8 cellular contexts compared by ENCODE assay signal in the genomic region with DNA sequence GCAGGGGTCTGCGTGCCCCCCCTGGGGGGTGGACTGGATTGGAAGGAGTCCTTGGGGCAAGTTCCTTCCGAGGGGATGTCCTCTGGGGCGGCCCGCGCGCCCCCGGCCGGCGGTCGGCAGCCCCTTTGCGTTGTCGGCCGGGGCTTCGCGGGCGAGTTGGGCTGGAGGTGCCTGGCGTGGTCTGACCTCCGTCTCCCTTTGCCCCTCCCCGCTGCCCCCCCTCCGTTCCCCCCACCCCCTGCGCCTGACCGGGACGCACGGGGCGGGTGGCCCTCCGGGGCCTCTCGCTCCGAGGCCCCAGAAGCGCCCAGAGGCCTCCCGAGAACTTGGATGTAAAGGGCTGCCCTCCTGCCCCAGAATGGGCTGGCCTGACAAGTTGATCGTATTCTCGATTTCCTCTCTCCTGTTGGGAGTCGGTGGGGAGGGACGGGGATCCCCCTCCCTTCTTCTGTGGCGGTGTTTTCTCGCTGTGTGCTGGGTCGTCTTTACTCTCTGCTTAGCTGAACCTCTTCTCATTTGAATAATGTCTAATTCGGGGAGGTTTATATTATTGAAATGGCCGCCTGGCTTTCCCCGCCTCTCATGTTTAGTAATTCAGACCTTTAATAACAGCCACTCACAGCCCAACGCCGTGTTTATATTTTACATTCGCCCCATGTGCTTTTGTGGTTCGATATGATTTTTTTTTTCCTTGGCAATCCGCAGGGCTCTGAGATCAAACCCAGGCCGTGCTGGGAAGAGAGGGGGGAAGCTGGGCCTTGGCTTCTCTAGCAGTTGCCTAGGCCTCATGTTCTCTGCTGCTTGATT. TPM values are rescaled to one million over a fixed set of nuclear protein-coding genes. Genes with fewer than 3 reads are reported as not detected.
DNase-seq lines count a peak whose midpoint lies in the region; ATAC-seq and FAIRE-seq lines count a peak whose summit lies in the region.

No MANE protein-coding gene starts in this region.

- peaks cover 35% of the 10 kb centered on the region for H3K4me1 Mint-ChIP-seq in activated CD8-positive, alpha-beta T cell treated with anti-CD3 and anti-CD28 coated beads, Interleukin-2, amount 10 ng/mL, durations not matched to agents 7 days and 5 days (ENCODE audit: low read depth)
- H3K4me1 Mint-ChIP-seq in memory B cell, result peaks cover 24% of the 10 kb centered on the region

- peak in 13 of 14 donors; percentile 32 to 76 (median 56) for DNase-seq in C1 segment of cervical spinal cord (lab: John Stamatoyannopoulos, UW)
- peak; percentile 35 for DNase-seq in GM19239 (ENCODE audit: insufficient read length, low spot score)
- DNase-seq in NCI-H748 treated with DMSO at 0.1 percent for 48 hours (lab: John Stamatoyannopoulos, UW), result peak; percentile 65
- DNase-seq in activated CD8-positive, alpha-beta T cell treated with anti-CD3 and anti-CD28 coated beads, Interleukin-2, amount 10 ng/mL, durations not matched to agents 7 days and 5 days, result peak; percentile 66
- peak; percentile 64 for DNase-seq in effector CD4-positive, alpha-beta T cell
- peak; percentile 69 for DNase-seq in memory B cell (ENCODE audit: low spot score in 2 of 2)
- peak; percentile 48 for DNase-seq in stimulated activated CD8-positive, alpha-beta memory T cell treated with anti-CD3 and anti-CD28 coated beads, Interleukin-12 subunit alpha, Interleukin-12 subunit beta, amount 100 ng/mL, for 24 hours (ENCODE audit: extremely low read depth)

- peak overlapping the region; percentile 98 for H3K27ac Mint-ChIP-seq in activated CD8-positive, alpha-beta T cell treated with anti-CD3 and anti-CD28 coated beads, Interleukin-2, amount 10 ng/mL, durations not matched to agents 7 days and 5 days
- peak overlapping the region; percentile 97 for H3K27ac Mint-ChIP-seq in memory B cell

- peaks cover 10% of the 10 kb centered on the region for H3K36me3 Mint-ChIP-seq in activated CD8-positive, alpha-beta T cell treated with anti-CD3 and anti-CD28 coated beads, Interleukin-2, amount 10 ng/mL, durations not matched to agents 7 days and 5 days (ENCODE audit: low read depth)
- peaks cover under 1% of the 10 kb centered on the region for H3K36me3 Mint-ChIP-seq in memory B cell

- POLR2A ChIA-PET in activated CD8-positive, alpha-beta T cell treated with anti-CD3 and anti-CD28 coated beads, Interleukin-2, amount 10 ng/mL, durations not matched to agents 7 days and 5 days (lab: Charles Lee), result interaction anchor here (0.6 to 1.5 kb wide), 8 partner anchors 41 to 346 kb away, joined by 3 to 5 read pairs (median 3); a partner anchor contains a TSS

- ATAC-seq in HG03457 (IDR thresholded peaks at IDR 0.05; ENCODE audit: unreplicated experiment), result peak; percentile 32
- peak; percentile 14 for ATAC-seq in activated CD8-positive, alpha-beta T cell treated with anti-CD3 and anti-CD28 coated beads, Interleukin-2, amount 10 ng/mL, durations not matched to agents 7 days and 5 days
- ATAC-seq in memory B cell (ENCODE audit: low read depth), result peak; percentile 49

- H3K27me3 Mint-ChIP-seq in activated CD8-positive, alpha-beta T cell treated with anti-CD3 and anti-CD28 coated beads, Interleukin-2, amount 10 ng/mL, durations not matched to agents 7 days and 5 days (ENCODE audit: low read depth), result no peaks in the 10 kb centered on the region
- no peaks in the 10 kb centered on the region for H3K27me3 Mint-ChIP-seq in memory B cell

- peak overlapping the region; percentile 95 for H3K4me3 Mint-ChIP-seq in activated CD8-positive, alpha-beta T cell treated with anti-CD3 and anti-CD28 coated beads, Interleukin-2, amount 10 ng/mL, durations not matched to agents 7 days and 5 days
- H3K4me3 Mint-ChIP-seq in memory B cell, result peak overlapping the region; percentile 92

- CTCF ChIA-PET in activated CD8-positive, alpha-beta T cell treated with anti-CD3 and anti-CD28 coated beads, Interleukin-2, amount 10 ng/mL, durations not matched to agents 7 days and 5 days (lab: Charles Lee), result interaction anchor here (0.6 to 5.8 kb wide), 8 partner anchors 13 to 333 kb away, joined by 3 to 32 read pairs (median 5); a partner anchor contains a TSS

- FAIRE-seq in GM19239 (lab: Jason Lieb, UNC), result peak; percentile 94

- no peaks in the 10 kb centered on the region for H3K9me3 Mint-ChIP-seq in activated CD8-positive, alpha-beta T cell treated with anti-CD3 and anti-CD28 coated beads, Interleukin-2, amount 10 ng/mL, durations not matched to agents 7 days and 5 days (ENCODE audit: insufficient read depth)
- peaks cover under 1% of the 10 kb centered on the region for H3K9me3 Mint-ChIP-seq in memory B cell

RNA-seq across cellular contexts. Expression of a gene that starts 1.3 kb away (rescaled TPM):
- total RNA-seq in activated CD8-positive, alpha-beta T cell treated with anti-CD3 and anti-CD28 coated beads, Interleukin-2, amount 10 ng/mL, durations not matched to agents 7 days and 5 days, result 10 to 100 TPM; 22.7 to 23.3 TPM

Comparison
In these comparisons a context has a peak if more than half of its experiments do, and no peak if none do; other contexts are left out.
1. Peak in every context shown above with its lines: DNase-seq and ATAC-seq.